Comparison of ENCODE assay signal across 16 cellular contexts in genomic region chr3:166243511-166243910, GRCh38.
DNase-seq lines count a peak whose midpoint lies in the region; ATAC-seq and TF ChIP-seq lines count a peak whose summit lies in the region.
"Had no signal": no experiment of that assay in that cellular context is flagged by ENCODE, and none has a peak within 500 bp of the region (broad histone marks: within the 10 kb centered on the region; RNA-seq: fewer than 3 reads in every experiment).

No MANE protein-coding gene starts in this region.

- no peak for TF ChIP-seq POLR2A in IMR-90 (IDR thresholded peaks at IDR 0.05; ENCODE audit: low read depth, low read length)

- no peak overlapping the region for H3K27ac ChIP-seq in IMR-90 (ENCODE audit: insufficient read depth, low read length)

- no peak overlapping the region for H3K56ac ChIP-seq in IMR-90 (ENCODE audit: extremely low read depth, insufficient read depth, low read length)

- no peak overlapping the region for H3K4me3 ChIP-seq in IMR-90 (ENCODE audit: insufficient read depth, low read depth, low read length)
- H3K4me3 ChIP-seq: HAP-1 had no signal

- ATAC-seq in IMR-90 (ENCODE audit: low read depth), result no peak
- ATAC-seq in HG03469 (IDR thresholded peaks at IDR 0.05; ENCODE audit: unreplicated experiment), result no peak
- no peak for ATAC-seq in stimulated activated naive CD8-positive, alpha-beta T cell treated with anti-CD3 and anti-CD28 coated beads, Interleukin-15, Interleukin-2, amounts not matched to agents 100 U/mL and 50 U/mL, for 24 hours

- no peak overlapping the region for H3K4me2 ChIP-seq in IMR-90 (ENCODE audit: low read depth, low read length)

- H2BK15ac ChIP-seq in IMR-90 (ENCODE audit: low read depth, low read length), result no peak overlapping the region

- H3K9me3 ChIP-seq in IMR-90 (ENCODE audit: control insufficient read depth, insufficient read depth, low read length), result no peaks in the 10 kb centered on the region
- H3K9me3 ChIP-seq: HAP-1 had no signal

- no peaks in the 10 kb centered on the region for H4K20me1 ChIP-seq in IMR-90 (ENCODE audit: insufficient read depth, low read length)

- TF ChIP-seq CTCF in IMR-90 (conservative IDR thresholded peaks at IDR 0.05; ENCODE audit: low read depth, low read length), result no peak

- no peak overlapping the region for H2BK5ac ChIP-seq in IMR-90 (ENCODE audit: low read depth, low read length, poor library complexity, severe bottlenecking)

- H3K4ac ChIP-seq in IMR-90 (ENCODE audit: low read depth, low read length), result no peak overlapping the region

- TF ChIP-seq RAD21 in IMR-90 (IDR thresholded peaks at IDR 0.05; ENCODE audit: low read length), result no peak

- DNase-seq in DMS 273 (lab: John Stamatoyannopoulos, UW; ENCODE audit: unreplicated experiment) (peak; percentile 89), IMR-90 (no peak), NCI-H446 treated with DMSO at 0.1 percent for 48 hours (lab: John Stamatoyannopoulos, UW) (peak; percentile 77), cerebellar cortex (ENCODE audit: low spot score) (peak; percentile 46)
- DNase-seq in stimulated activated naive CD8-positive, alpha-beta T cell treated with anti-CD3 and anti-CD28 coated beads, Interleukin-15, Interleukin-2, amounts not matched to agents 100 U/mL and 50 U/mL, for 24 hours, result no peak
- DNase-seq in activated naive CD4-positive, alpha-beta T cell (lab: John Stamatoyannopoulos, UW), result no peak
- DNase-seq: ACHN; C1 segment of cervical spinal cord; Calu3; CD4-positive, alpha-beta T cell; DMS153; DMS79 treated with DMSO at 0.1 percent for 48 hours; EL; GDM1 had no signal

- H3K36me3 ChIP-seq in IMR-90 (ENCODE audit: control insufficient read depth, insufficient read depth, low read length), result no peaks in the 10 kb centered on the region
- H3K36me3 ChIP-seq: HAP-1 had no signal

- H2BK20ac ChIP-seq in IMR-90 (ENCODE audit: low read depth, low read length), result no peak overlapping the region

- no peak overlapping the region for H3K9ac ChIP-seq in IMR-90 (ENCODE audit: low read depth, low read length)

- in situ Hi-C loops in IMR-90 (cut with MboI; ENCODE audit: low sequenced_read_pairs), result no loop called here

- no peak overlapping the region for H3K18ac ChIP-seq in IMR-90 (ENCODE audit: low read depth, low read length)

- H2AK9ac ChIP-seq in IMR-90 (replicated peaks; ENCODE audit: low read depth, low read length, poor library complexity), result no peak overlapping the region

- H3K14ac ChIP-seq in IMR-90 (replicated peaks; ENCODE audit: low read depth, low read length), result no peak overlapping the region

- no peaks in the 10 kb centered on the region for H3K79me1 ChIP-seq in IMR-90 (ENCODE audit: low read depth in 1 of 2, low read length in 2 of 2)

- H4K5ac ChIP-seq in IMR-90 (ENCODE audit: low read depth, low read length), result no peak overlapping the region

- intact Hi-C loops in IMR-90 (cut with micrococcal nuclease), result no loop called here

- no peak overlapping the region for H2BK120ac ChIP-seq in IMR-90 (ENCODE audit: low read depth, low read length)

- no peak overlapping the region for H3K23ac ChIP-seq in IMR-90 (ENCODE audit: low read depth, low read length)

- CTCF ChIA-PET in IMR-90 (lab: Yijun Ruan, JAX), result no interaction called here

- H2AK5ac ChIP-seq in IMR-90 (ENCODE audit: low read depth, low read length), result no peak overlapping the region

- no peaks in the 10 kb centered on the region for H3K4me1 ChIP-seq in IMR-90 (ENCODE audit: control insufficient read depth, insufficient read depth, low read length)

- H3K9me1 ChIP-seq in IMR-90 (ENCODE audit: insufficient read depth, low read length), result no peaks in the 10 kb centered on the region

- no peak overlapping the region for H2AFZ ChIP-seq in IMR-90 (replicated peaks; ENCODE audit: low read length, poor library complexity)

- no peak overlapping the region for H4K8ac ChIP-seq in IMR-90 (ENCODE audit: low read depth in 2 of 2, low read length in 2 of 2)

- H3K27me3 ChIP-seq in IMR-90 (ENCODE audit: control insufficient read depth, insufficient read depth, low read length), result no peaks in the 10 kb centered on the region

- POLR2A ChIA-PET in IMR-90 (lab: Charles Lee; ENCODE audit: unreplicated experiment), result no interaction called here

- dilution Hi-C loops in IMR-90 (cut with HindIII; ENCODE audit: low sequenced_read_pairs, unreplicated experiment), result no loop called here

- no TSS peak for BruUV-seq in IMR-90 (replicated peaks; lab: Mats Ljungman, UMichigan)

- H4K91ac ChIP-seq in IMR-90 (ENCODE audit: insufficient read depth, low read depth, low read length), result no peak overlapping the region

TF ChIP-seq in IMR-90, 13 proteins besides CTCF, POLR2A, EP300 and RAD21:
- TF ChIP-seq FOS (IDR thresholded peaks at IDR 0.05; ENCODE audit: low read depth, low read length), result no peak
- peak; percentile 23; the same call in 1 of the 2 replicates for TF ChIP-seq CEBPB (IDR thresholded peaks at IDR 0.05; ENCODE audit: low read depth, low read length)

Comparison
In these comparisons a context has a peak if more than half of its experiments do, and no peak if none do; other contexts are left out.
1. DNase-seq: peak in DMS 273 (single experiment), NCI-H446 treated with DMSO at 0.1 percent for 48 hours (single experiment) and cerebellar cortex (single experiment); none in IMR-90 (single experiment), stimulated activated naive CD8-positive, alpha-beta T cell treated with anti-CD3 and anti-CD28 coated beads, Interleukin-15, Interleukin-2, amounts not matched to agents 100 U/mL and 50 U/mL, for 24 hours (single experiment) and activated naive CD4-positive, alpha-beta T cell (0 of 4).